13 cellular contexts compared by ENCODE assay signal in the genomic region with DNA sequence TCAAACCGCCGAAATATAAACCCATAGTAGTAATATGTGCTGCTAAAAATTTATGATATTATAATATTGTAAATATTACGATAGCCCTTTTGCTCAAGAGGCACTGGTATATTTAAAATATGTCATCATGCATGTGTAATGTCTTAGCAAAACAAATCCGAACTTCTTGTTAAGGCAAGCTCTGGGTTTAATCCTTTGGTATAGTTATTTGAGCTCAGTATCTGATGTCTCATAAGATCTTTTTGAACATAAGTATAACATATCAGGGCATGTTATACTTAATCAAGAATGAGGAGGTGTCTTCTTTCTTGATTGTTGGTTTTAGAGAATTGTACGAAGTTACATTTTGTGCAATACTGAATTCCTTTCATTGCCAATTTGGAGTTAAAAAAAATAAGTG.
A peak's percentile ranks its signal among the peaks of the same experiment; 100 is the strongest.
DNase-seq lines count a peak whose midpoint lies in the region; ATAC-seq and TF ChIP-seq lines count a peak whose summit lies in the region.
"Had no signal": no experiment of that assay in that cellular context is flagged by ENCODE, and none has a peak within 500 bp of the region (broad histone marks: within the 10 kb centered on the region; RNA-seq: fewer than 3 reads in every experiment).

No MANE protein-coding gene starts in this region.

- CTCF ChIA-PET in IMR-90 (lab: Yijun Ruan, JAX): no interaction called here

- dilution Hi-C loops in IMR-90 (cut with HindIII; ENCODE audit: low sequenced_read_pairs, unreplicated experiment): no loop called here

- ATAC-seq in IMR-90 (ENCODE audit: low read depth) (no peak), foreskin keratinocyte (peak; percentile 50), HG03196 (IDR thresholded peaks at IDR 0.05; ENCODE audit: unreplicated experiment) (no peak)
- ATAC-seq: CD8-positive, alpha-beta T cell; GM23338; HepG2 had no signal

- no peak overlapping the region for H3K4me3 ChIP-seq in IMR-90 (ENCODE audit: insufficient read depth, low read depth, low read length)
- H3K4me3 ChIP-seq in epithelial cell of esophagus (ENCODE audit: low read length): no peak overlapping the region
- H3K4me3 ChIP-seq: GM23338 had no signal

- H2BK20ac ChIP-seq in IMR-90 (ENCODE audit: low read depth, low read length): no peak overlapping the region

- no peak overlapping the region for H3K4ac ChIP-seq in IMR-90 (ENCODE audit: low read depth, low read length)

- no peak overlapping the region for H3K56ac ChIP-seq in IMR-90 (ENCODE audit: extremely low read depth, insufficient read depth, low read length)

- H2AFZ ChIP-seq in IMR-90 (replicated peaks; ENCODE audit: low read length, poor library complexity): no peak overlapping the region
- H2AFZ ChIP-seq: GM23338 had no signal

- TF ChIP-seq CTCF in IMR-90 (conservative IDR thresholded peaks at IDR 0.05; ENCODE audit: low read depth, low read length): no peak
- TF ChIP-seq CTCF in epithelial cell of esophagus (IDR thresholded peaks at IDR 0.05; ENCODE audit: insufficient read depth, low read depth, low read length, missing control alignments): no peak
- no peak for TF ChIP-seq CTCF in foreskin keratinocyte (conservative IDR thresholded peaks at IDR 0.05)
- no peak for TF ChIP-seq CTCF in GM13976 (IDR thresholded peaks at IDR 0.05; ENCODE audit: borderline replicate concordance, control extremely low read depth, extremely low read depth, insufficient read depth, missing control alignments)

- no peak for TF ChIP-seq RAD21 in IMR-90 (IDR thresholded peaks at IDR 0.05; ENCODE audit: low read length)

- no peak for TF ChIP-seq POLR2A in IMR-90 (IDR thresholded peaks at IDR 0.05; ENCODE audit: low read depth, low read length)

- no peaks in the 10 kb centered on the region for H4K20me1 ChIP-seq in IMR-90 (ENCODE audit: insufficient read depth, low read length)

- H3K27me3 ChIP-seq in IMR-90 (ENCODE audit: control insufficient read depth, insufficient read depth, low read length): no peaks in the 10 kb centered on the region
- no peaks in the 10 kb centered on the region for H3K27me3 ChIP-seq in foreskin keratinocyte

- H3K23ac ChIP-seq in IMR-90 (ENCODE audit: low read depth, low read length): no peak overlapping the region

- no TSS peak for BruUV-seq in IMR-90 (replicated peaks; lab: Mats Ljungman, UMichigan)

- H3K36me3 ChIP-seq in IMR-90 (ENCODE audit: control insufficient read depth, insufficient read depth, low read length): no peaks in the 10 kb centered on the region

- POLR2A ChIA-PET in IMR-90 (lab: Charles Lee; ENCODE audit: unreplicated experiment): no interaction called here

- in situ Hi-C loops in IMR-90 (cut with MboI; ENCODE audit: low sequenced_read_pairs): no loop called here
- in situ Hi-C loops in GM13976 (cut with MboI; ENCODE audit: low sequenced_read_pairs, unreplicated experiment): no loop called here

- no peak overlapping the region for H4K91ac ChIP-seq in IMR-90 (ENCODE audit: insufficient read depth, low read depth, low read length)

- H3K9me3 ChIP-seq in IMR-90 (ENCODE audit: control insufficient read depth, insufficient read depth, low read length): peaks cover 3% of the 10 kb centered on the region; the same call in 1 of the 2 replicates

- H2BK15ac ChIP-seq in IMR-90 (ENCODE audit: low read depth, low read length): no peak overlapping the region

- no peak overlapping the region for H2BK5ac ChIP-seq in IMR-90 (ENCODE audit: low read depth, low read length, poor library complexity, severe bottlenecking)

- peak; percentile 15 for DNase-seq in IMR-90
- peak; percentile 86 for DNase-seq in epithelial cell of esophagus (ENCODE audit: low read depth)
- DNase-seq in foreskin keratinocyte: peak; percentile 77 to 85
- no peak for DNase-seq in iPS-NIHi7 (ENCODE audit: extremely low spot score)
- no peak for DNase-seq in GM13976 (ENCODE audit: low spot score)
- DNase-seq: CD8-positive, alpha-beta T cell; COR-L47; DMS53; GF-D8; H7 had no signal

- no peak overlapping the region for H4K8ac ChIP-seq in IMR-90 (ENCODE audit: low read depth in 2 of 2, low read length in 2 of 2)

- no peak overlapping the region for H3K4me2 ChIP-seq in IMR-90 (ENCODE audit: low read depth, low read length)
- H3K4me2 ChIP-seq: GM23338 had no signal

- H3K18ac ChIP-seq in IMR-90 (ENCODE audit: low read depth, low read length): no peak overlapping the region

- no peak overlapping the region for H2BK120ac ChIP-seq in IMR-90 (ENCODE audit: low read depth, low read length)

- no peak overlapping the region for H3K9ac ChIP-seq in IMR-90 (ENCODE audit: low read depth, low read length)

- no peak overlapping the region for H4K5ac ChIP-seq in IMR-90 (ENCODE audit: low read depth, low read length)

- no peaks in the 10 kb centered on the region for H3K79me1 ChIP-seq in IMR-90 (ENCODE audit: low read depth in 1 of 2, low read length in 2 of 2)

- H3K27ac ChIP-seq in IMR-90 (ENCODE audit: insufficient read depth, low read length): no peak overlapping the region
- peak overlapping the region; percentile 40 for H3K27ac ChIP-seq in foreskin keratinocyte

- no peak overlapping the region for H2AK5ac ChIP-seq in IMR-90 (ENCODE audit: low read depth, low read length)

- H3K14ac ChIP-seq in IMR-90 (replicated peaks; ENCODE audit: low read depth, low read length): no peak overlapping the region

- H3K9me1 ChIP-seq in IMR-90 (ENCODE audit: insufficient read depth, low read length): peaks cover 4% of the 10 kb centered on the region; the same call in 1 of the 2 replicates

- no CpG with 5 or more reads among the region's 5 CpGs for WGBS in IMR-90 (ENCODE audit: extremely low coverage in 2 of 2, insufficient read length in 1 of 2), 2 experiments

- H2AK9ac ChIP-seq in IMR-90 (replicated peaks; ENCODE audit: low read depth, low read length, poor library complexity): no peak overlapping the region

- H3K4me1 ChIP-seq in IMR-90 (ENCODE audit: control insufficient read depth, insufficient read depth, low read length) (peaks cover 4% of the 10 kb centered on the region), foreskin keratinocyte (peaks cover 17% of the 10 kb centered on the region)

- intact Hi-C loops in IMR-90 (cut with micrococcal nuclease): no loop called here

TF ChIP-seq in IMR-90, 13 proteins besides CTCF, POLR2A, EP300 and RAD21:
- TF ChIP-seq MAZ (IDR thresholded peaks at IDR 0.05; ENCODE audit: borderline replicate concordance, low read depth, low read length): no peak
- TF ChIP-seq CHD1 (IDR thresholded peaks at IDR 0.05; ENCODE audit: low read depth, low read length): no peak
- no peak for TF ChIP-seq RFX5 (IDR thresholded peaks at IDR 0.05; ENCODE audit: low read depth, low read length)
- no peak for TF ChIP-seq MXI1 (IDR thresholded peaks at IDR 0.05; ENCODE audit: borderline replicate concordance, low read depth, low read length)
- no peak for TF ChIP-seq CEBPB (IDR thresholded peaks at IDR 0.05; ENCODE audit: low read depth, low read length)
- TF ChIP-seq FOS (IDR thresholded peaks at IDR 0.05; ENCODE audit: low read depth, low read length): no peak
- TF ChIP-seq SMC3 (IDR thresholded peaks at IDR 0.05; ENCODE audit: low read depth, low read length): no peak
- TF ChIP-seq, protein P1, sequence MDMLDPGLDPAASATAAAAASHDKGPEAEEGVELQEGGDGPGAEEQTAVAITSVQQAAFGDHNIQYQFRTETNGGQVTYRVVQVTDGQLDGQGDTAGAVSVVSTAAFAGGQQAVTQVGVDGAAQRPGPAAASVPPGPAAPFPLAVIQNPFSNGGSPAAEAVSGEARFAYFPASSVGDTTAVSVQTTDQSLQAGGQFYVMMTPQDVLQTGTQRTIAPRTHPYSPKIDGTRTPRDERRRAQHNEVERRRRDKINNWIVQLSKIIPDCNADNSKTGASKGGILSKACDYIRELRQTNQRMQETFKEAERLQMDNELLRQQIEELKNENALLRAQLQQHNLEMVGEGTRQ (IDR thresholded peaks at IDR 0.05; ENCODE audit: low read depth, low read length): no peak
- TF ChIP-seq NFE2L2 (IDR thresholded peaks at IDR 0.05; ENCODE audit: low read depth, low read length): no peak
- no peak for TF ChIP-seq BHLHE40 (IDR thresholded peaks at IDR 0.05; ENCODE audit: low read depth, low read length)
- TF ChIP-seq RCOR1 (IDR thresholded peaks at IDR 0.05; ENCODE audit: insufficient replicate concordance, low read length): no peak
- TF ChIP-seq, protein P2, sequence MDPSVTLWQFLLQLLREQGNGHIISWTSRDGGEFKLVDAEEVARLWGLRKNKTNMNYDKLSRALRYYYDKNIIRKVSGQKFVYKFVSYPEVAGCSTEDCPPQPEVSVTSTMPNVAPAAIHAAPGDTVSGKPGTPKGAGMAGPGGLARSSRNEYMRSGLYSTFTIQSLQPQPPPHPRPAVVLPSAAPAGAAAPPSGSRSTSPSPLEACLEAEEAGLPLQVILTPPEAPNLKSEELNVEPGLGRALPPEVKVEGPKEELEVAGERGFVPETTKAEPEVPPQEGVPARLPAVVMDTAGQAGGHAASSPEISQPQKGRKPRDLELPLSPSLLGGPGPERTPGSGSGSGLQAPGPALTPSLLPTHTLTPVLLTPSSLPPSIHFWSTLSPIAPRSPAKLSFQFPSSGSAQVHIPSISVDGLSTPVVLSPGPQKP (IDR thresholded peaks at IDR 0.05; ENCODE audit: borderline replicate concordance, low read depth, low read length): no peak
- TF ChIP-seq MAFK (IDR thresholded peaks at IDR 0.05; ENCODE audit: low read depth, low read length): no peak

Comparison
In these comparisons a context has a peak if more than half of its experiments do, and no peak if none do; other contexts are left out.
1. DNase-seq: peak in IMR-90 (single experiment), epithelial cell of esophagus (single experiment) and foreskin keratinocyte (2 of 2); none in iPS-NIHi7 (single experiment) and GM13976 (single experiment).